Comparison of ENCODE assay signal across 8 cellular contexts in the genomic region with DNA sequence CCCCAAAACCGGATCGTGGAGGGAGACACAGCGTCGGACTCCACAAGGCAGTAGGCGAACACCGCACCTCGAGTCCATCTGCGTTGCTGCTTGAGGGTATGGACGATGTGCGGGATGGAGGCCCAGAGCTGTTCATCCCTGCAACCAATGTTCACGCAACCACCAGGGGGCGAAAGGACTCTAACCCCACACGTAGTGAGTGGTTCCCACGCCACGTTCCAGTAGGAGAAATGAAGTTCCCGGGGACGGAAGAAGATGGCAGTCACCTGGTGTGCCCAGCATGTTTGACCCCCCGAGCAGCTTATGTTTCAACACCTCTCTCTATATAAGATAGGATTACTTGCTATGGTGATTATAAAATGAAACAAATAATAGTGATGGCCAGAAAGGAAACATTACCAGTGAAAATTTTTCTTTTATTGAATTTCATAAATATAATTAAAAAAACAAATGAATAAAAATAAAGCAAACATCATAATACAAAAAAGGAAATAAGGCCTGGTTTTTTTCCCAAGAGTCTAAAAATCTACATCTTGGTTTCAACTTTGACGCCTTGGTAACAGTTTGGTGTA.
A peak's percentile ranks its signal among the peaks of the same experiment; 100 is the strongest.
DNase-seq lines count a peak whose midpoint lies in the region; ATAC-seq and TF ChIP-seq lines count a peak whose summit lies in the region.

No MANE protein-coding gene starts in this region.

- H3K36me3 ChIP-seq in GM23338 (ENCODE audit: insufficient read depth) = no peaks in the 10 kb centered on the region
- no peaks in the 10 kb centered on the region for H3K36me3 ChIP-seq in tibial nerve

- H3K4me2 ChIP-seq in GM23338 = no peak overlapping the region

- H3K27me3 ChIP-seq in GM23338 (ENCODE audit: insufficient read depth) (peaks cover 5% of the 10 kb centered on the region; the same call in 1 of the 2 replicates), tibial nerve (no peaks in the 10 kb centered on the region)

- no peaks in the 10 kb centered on the region for H3K9me2 ChIP-seq in GM23338 (ENCODE audit: insufficient read depth)

- WGBS in tibial nerve, 2 donors = 49 to 55% methylated on average over 19 of the region's 19 CpGs

- H4K20me1 ChIP-seq in GM23338 (replicated peaks; ENCODE audit: insufficient read depth) = no peaks in the 10 kb centered on the region

- peak; percentile 72 to 95 for TF ChIP-seq CTCF in GM23338 (conservative IDR thresholded peaks at IDR 0.05; ENCODE audit: low read depth in 2 of 2)
- TF ChIP-seq CTCF in fibroblast of the aortic adventitia (IDR thresholded peaks at IDR 0.05; ENCODE audit: insufficient read depth, low read length) = peak; percentile 80
- TF ChIP-seq CTCF in tibial nerve (IDR thresholded peaks at IDR 0.05) = peak; percentile 58 to 83 (median 61)

- no peaks in the 10 kb centered on the region for H3K9me3 ChIP-seq in tibial nerve

- H3K79me2 ChIP-seq in GM23338 (replicated peaks; ENCODE audit: insufficient read depth) = no peaks in the 10 kb centered on the region

- no peak overlapping the region for H2AFZ ChIP-seq in GM23338

- no peak overlapping the region for H3K4me3 Mint-ChIP-seq in GM23338

- H3K4me1 ChIP-seq in GM23338 (ENCODE audit: insufficient read depth) (no peaks in the 10 kb centered on the region), tibial nerve (peaks cover 0 to 6% (median 0%) of the 10 kb centered on the region in 4 donors)

- H3K4me1 Mint-ChIP-seq in GM23338 = peaks cover 2% of the 10 kb centered on the region; the same call in 1 of the 3 replicates

- no peaks in the 10 kb centered on the region for H3K36me3 Mint-ChIP-seq in GM23338 (ENCODE audit: low read depth)

- peak in 1 of 2 donors; percentile 19 for TF ChIP-seq EP300 in tibial nerve (IDR thresholded peaks at IDR 0.05)

- no peak overlapping the region for H3K4me3 ChIP-seq in GM23338
- H3K4me3 ChIP-seq in fibroblast of the aortic adventitia (ENCODE audit: low read depth, low read length) = no peak overlapping the region
- H3K4me3 ChIP-seq in tibial nerve = no peak overlapping the region

- TF ChIP-seq POLR2A in tibial nerve (IDR thresholded peaks at IDR 0.05) = no peak

- H3K27ac Mint-ChIP-seq in GM23338 = no peak overlapping the region

- H3K27ac ChIP-seq in GM23338 (ENCODE audit: low read depth) = no peak overlapping the region
- no peak overlapping the region for H3K27ac ChIP-seq in tibial nerve

- DNase-seq in AG20443 (ENCODE audit: low spot score) (peak; percentile 89), GM23338 (ENCODE audit: low spot score) (peak; percentile 91), NCI-H69 (lab: John Stamatoyannopoulos, UW) (peak; percentile 82), activated T-cell treated with anti-CD3 and anti-CD28 coated beads for 48 hours (ENCODE audit: low read depth) (peak; percentile 44), fibroblast of the aortic adventitia (ENCODE audit: low read depth) (peak; percentile 84), nucleus accumbens (lab: John Stamatoyannopoulos, UW) (peak in 50 of 56 donors; percentile 8 to 89 (median 54)), tibial nerve (ENCODE audit: low spot score in 2 of 2) (peak; percentile 81 to 92)

- no peaks in the 10 kb centered on the region for H3F3A ChIP-seq in GM23338 (replicated peaks; ENCODE audit: low read depth)

- peaks cover 6% of the 10 kb centered on the region; the same call in 2 of the 3 replicates for H3K9me3 Mint-ChIP-seq in GM23338

- peaks cover 18% of the 10 kb centered on the region for H3K27me3 Mint-ChIP-seq in GM23338 (ENCODE audit: insufficient read depth, low read depth, poor library complexity)

- ATAC-seq in GM23338 (peak; percentile 94), GM21529 (IDR thresholded peaks at IDR 0.05; ENCODE audit: unreplicated experiment) (no peak)

TF ChIP-seq in GM23338, 12 proteins besides CTCF, POLR2A, EP300 and RAD21:
- no peak for TF ChIP-seq STAT1 (IDR thresholded peaks at IDR 0.05; ENCODE audit: unreplicated experiment)
- 0 out of 2 replicates have a peak, but pooled peaks have one; percentile 22 for TF ChIP-seq CREB1 (CRISPR knock-in tag; IDR thresholded peaks at IDR 0.05; ENCODE audit: low read depth)
- TF ChIP-seq, protein P1, sequence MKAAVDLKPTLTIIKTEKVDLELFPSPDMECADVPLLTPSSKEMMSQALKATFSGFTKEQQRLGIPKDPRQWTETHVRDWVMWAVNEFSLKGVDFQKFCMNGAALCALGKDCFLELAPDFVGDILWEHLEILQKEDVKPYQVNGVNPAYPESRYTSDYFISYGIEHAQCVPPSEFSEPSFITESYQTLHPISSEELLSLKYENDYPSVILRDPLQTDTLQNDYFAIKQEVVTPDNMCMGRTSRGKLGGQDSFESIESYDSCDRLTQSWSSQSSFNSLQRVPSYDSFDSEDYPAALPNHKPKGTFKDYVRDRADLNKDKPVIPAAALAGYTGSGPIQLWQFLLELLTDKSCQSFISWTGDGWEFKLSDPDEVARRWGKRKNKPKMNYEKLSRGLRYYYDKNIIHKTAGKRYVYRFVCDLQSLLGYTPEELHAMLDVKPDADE (IDR thresholded peaks at IDR 0.05) = no peak
